24 cellular contexts compared by ENCODE assay signal in genomic region chr9:129649726-129650679, GRCh38. TPM values are rescaled to one million over a fixed set of nuclear protein-coding genes. Genes with fewer than 3 reads are reported as not detected.
DNase-seq lines count a peak whose midpoint lies in the region; ATAC-seq, FAIRE-seq and TF ChIP-seq lines count a peak whose summit lies in the region.
"Had no signal": no experiment of that assay in that cellular context is flagged by ENCODE, and none has a peak within 500 bp of the region (broad histone marks: within the 10 kb centered on the region; RNA-seq: fewer than 3 reads in every experiment).

No MANE protein-coding gene starts in this region.

- DNase-seq in GM03348 (ENCODE audit: low spot score) (peak; percentile 53), adipocyte (ENCODE audit: low read depth) (peak; percentile 82), foreskin fibroblast (peak; percentile 51 to 81), small intestine (no peak), NCI-H524 treated with DMSO at 0.1 percent for 48 hours (lab: John Stamatoyannopoulos, UW) (no peak)
- no peak for DNase-seq in stimulated activated effector memory CD8-positive, alpha-beta T cell treated with anti-CD3 and anti-CD28 coated beads, Interleukin-12 subunit alpha, Interleukin-12 subunit beta, amount 100 ng/mL, for 72 hours (ENCODE audit: low spot score in 2 of 2)
- DNase-seq: ACHN; activated CD4-positive, alpha-beta T cell treated with anti-CD3 and anti-CD28 coated beads, Interleukin-2, amount 10 ng/mL, durations not matched to agents 7 days and 5 days; activated naive CD4-positive, alpha-beta T cell treated with anti-CD3 and anti-CD28 coated beads, Interleukin-2, amount 50 U/mL, for 16 hours; activated T-cell treated with anti-CD3 and anti-CD28 coated beads, Interleukin-2, amount 50 U/mL, for 48 hours; C1 segment of cervical spinal cord; DND-41; effector CD8-positive, alpha-beta T cell; left ventricle myocardium inferior; NCI-H526 treated with DMSO at 0.1 percent for 48 hours; sigmoid colon had no signal

- peaks cover 6% of the 10 kb centered on the region for H3K27me3 ChIP-seq in adipocyte (replicated peaks; ENCODE audit: control insufficient read depth, insufficient read depth, low read length)
- H3K27me3 ChIP-seq in small intestine (ENCODE audit: control insufficient read depth in 2 of 2, insufficient read depth in 2 of 2, low read length in 2 of 2): no peaks in the 10 kb centered on the region
- H3K27me3 ChIP-seq: gastroesophageal sphincter, sigmoid colon had no signal

- H3K27ac ChIP-seq in small intestine (ENCODE audit: low read depth in 1 of 2, low read length in 1 of 2): no peak overlapping the region
- H3K27ac ChIP-seq: gastroesophageal sphincter, KMS-11, left ventricle myocardium inferior, sigmoid colon had no signal

- H3K36me3 ChIP-seq in adipocyte (ENCODE audit: control insufficient read depth, insufficient read depth, low read length, severe bottlenecking) (no peaks in the 10 kb centered on the region), small intestine (ENCODE audit: control insufficient read depth in 2 of 2, insufficient read depth in 2 of 2, low read length in 2 of 2) (no peaks in the 10 kb centered on the region)
- H3K36me3 ChIP-seq: gastroesophageal sphincter, left ventricle myocardium inferior, sigmoid colon had no signal

- H3K36me3 Mint-ChIP-seq in stimulated activated effector memory CD8-positive, alpha-beta T cell treated with anti-CD3 and anti-CD28 coated beads, Interleukin-12 subunit alpha, Interleukin-12 subunit beta, amount 100 ng/mL, for 72 hours: no peaks in the 10 kb centered on the region
- H3K36me3 Mint-ChIP-seq: natural killer cell treated with Interleukin-12 subunit alpha and Interleukin-12 subunit beta and Interleukin-15 and Interleukin-18, amount 100 ng/mL, for 72 hours had no signal

- ATAC-seq in stimulated activated effector memory CD8-positive, alpha-beta T cell treated with anti-CD3 and anti-CD28 coated beads, Interleukin-12 subunit alpha, Interleukin-12 subunit beta, amount 100 ng/mL, for 72 hours: no peak
- ATAC-seq in GM21529 (IDR thresholded peaks at IDR 0.05; ENCODE audit: unreplicated experiment): no peak
- ATAC-seq: gastroesophageal sphincter, GM12878 had no signal

- no peak overlapping the region for H3K4me3 ChIP-seq in adipocyte (ENCODE audit: low read length)
- H3K4me3 ChIP-seq in foreskin fibroblast (ENCODE audit: low read depth in 1 of 2, low read length in 2 of 2): peak overlapping the region in 1 of 2 donors; percentile 10
- no peak overlapping the region for H3K4me3 ChIP-seq in small intestine (ENCODE audit: low read depth in 1 of 2, low read length in 2 of 2)
- H3K4me3 ChIP-seq: gastroesophageal sphincter, GM12878, left ventricle myocardium inferior, sigmoid colon had no signal

- H3K4me1 Mint-ChIP-seq in stimulated activated effector memory CD8-positive, alpha-beta T cell treated with anti-CD3 and anti-CD28 coated beads, Interleukin-12 subunit alpha, Interleukin-12 subunit beta, amount 100 ng/mL, for 72 hours: peaks cover 5% of the 10 kb centered on the region
- H3K4me1 Mint-ChIP-seq: activated CD4-positive, alpha-beta T cell treated with anti-CD3 and anti-CD28 coated beads, Interleukin-2, amount 10 ng/mL, durations not matched to agents 7 days and 5 days had no signal

- TF ChIP-seq CTCF in foreskin fibroblast (IDR thresholded peaks at IDR 0.05; ENCODE audit: low read depth, low read length): no peak

- H3K4me1 ChIP-seq in adipocyte (ENCODE audit: control insufficient read depth, insufficient read depth, low read length) (no peaks in the 10 kb centered on the region), small intestine (ENCODE audit: control insufficient read depth in 2 of 2, insufficient read depth in 1 of 2, low read depth in 1 of 2, low read length in 1 of 2) (no peaks in the 10 kb centered on the region)
- H3K4me1 ChIP-seq: sigmoid colon had no signal

- no peak overlapping the region for H3K4me3 Mint-ChIP-seq in stimulated activated effector memory CD8-positive, alpha-beta T cell treated with anti-CD3 and anti-CD28 coated beads, Interleukin-12 subunit alpha, Interleukin-12 subunit beta, amount 100 ng/mL, for 72 hours
- H3K4me3 Mint-ChIP-seq: activated CD4-positive, alpha-beta T cell treated with anti-CD3 and anti-CD28 coated beads, Interleukin-2, amount 10 ng/mL, durations not matched to agents 7 days and 5 days; natural killer cell treated with Interleukin-12 subunit alpha and Interleukin-12 subunit beta and Interleukin-15 and Interleukin-18, amount 100 ng/mL, for 72 hours had no signal

- no peak overlapping the region for H3K9ac ChIP-seq in adipocyte (ENCODE audit: low read length)
- H3K9ac ChIP-seq: KMS-11 had no signal

- FAIRE-seq in small intestine (lab: Jason Lieb, UNC): no peak
- FAIRE-seq: GM12878, H1, HTR-8/SVneo, RCC 7860 had no signal

- WGBS in small intestine, 3 donors: 83 to 91% (median 88%) methylated on average over 20 of the region's 20 CpGs

- peak overlapping the region; percentile 45 for H3K27ac Mint-ChIP-seq in stimulated activated effector memory CD8-positive, alpha-beta T cell treated with anti-CD3 and anti-CD28 coated beads, Interleukin-12 subunit alpha, Interleukin-12 subunit beta, amount 100 ng/mL, for 72 hours
- H3K27ac Mint-ChIP-seq: activated CD4-positive, alpha-beta T cell treated with anti-CD3 and anti-CD28 coated beads, Interleukin-2, amount 10 ng/mL, durations not matched to agents 7 days and 5 days; natural killer cell treated with Interleukin-12 subunit alpha and Interleukin-12 subunit beta and Interleukin-15 and Interleukin-18, amount 100 ng/mL, for 72 hours had no signal

- H3K9me3 Mint-ChIP-seq in stimulated activated effector memory CD8-positive, alpha-beta T cell treated with anti-CD3 and anti-CD28 coated beads, Interleukin-12 subunit alpha, Interleukin-12 subunit beta, amount 100 ng/mL, for 72 hours: no peaks in the 10 kb centered on the region
- H3K9me3 Mint-ChIP-seq: activated CD4-positive, alpha-beta T cell treated with anti-CD3 and anti-CD28 coated beads, Interleukin-2, amount 10 ng/mL, durations not matched to agents 7 days and 5 days; natural killer cell treated with Interleukin-12 subunit alpha and Interleukin-12 subunit beta and Interleukin-15 and Interleukin-18, amount 100 ng/mL, for 72 hours had no signal

- no peaks in the 10 kb centered on the region for H3K9me3 ChIP-seq in adipocyte (ENCODE audit: control insufficient read depth, low read length)
- no peaks in the 10 kb centered on the region for H3K9me3 ChIP-seq in small intestine (ENCODE audit: control insufficient read depth, low read depth)
- H3K9me3 ChIP-seq: gastroesophageal sphincter, left ventricle myocardium inferior, sigmoid colon had no signal

RNA-seq across cellular contexts. Expression of gene ASB6, which starts 8.1 kb away (rescaled TPM):
- polyA plus RNA-seq in small intestine: 10 to 100 TPM; 11.9 to 14.9 (median 14.1) TPM

RNA-seq across cellular contexts. Expression of gene PRRX2, which starts 15.4 kb away (rescaled TPM):
- polyA plus RNA-seq in small intestine: 1 to 10 TPM in 1 of 3 donors, not detected in 2; 1.8 TPM
- polyA plus RNA-seq: GM12878 had no signal

RNA-seq across cellular contexts. Expression of gene NTMT1, which starts 24.0 kb away (rescaled TPM):
- 10 to 100 TPM; 42.5 to 64.3 (median 43.2) TPM for polyA plus RNA-seq in small intestine

RNA-seq across cellular contexts. Expression of gene C9orf50, which starts 29.1 kb away (rescaled TPM):
- polyA plus RNA-seq in small intestine: under 1 TPM in 1 of 3 donors, not detected in 2; 0.09 TPM
- polyA plus RNA-seq: GM12878, H1 had no signal

Comparison
In these comparisons a context has a peak if more than half of its experiments do, and no peak if none do; other contexts are left out.
1. DNase-seq: peak in GM03348 (single experiment), adipocyte (single experiment) and foreskin fibroblast (2 of 2); none in stimulated activated effector memory CD8-positive, alpha-beta T cell treated with anti-CD3 and anti-CD28 coated beads, Interleukin-12 subunit alpha, Interleukin-12 subunit beta, amount 100 ng/mL, for 72 hours (0 of 2), small intestine (single experiment) and NCI-H524 treated with DMSO at 0.1 percent for 48 hours (single experiment).